1 cellular context compared by ENCODE assay signal in the genomic region with DNA sequence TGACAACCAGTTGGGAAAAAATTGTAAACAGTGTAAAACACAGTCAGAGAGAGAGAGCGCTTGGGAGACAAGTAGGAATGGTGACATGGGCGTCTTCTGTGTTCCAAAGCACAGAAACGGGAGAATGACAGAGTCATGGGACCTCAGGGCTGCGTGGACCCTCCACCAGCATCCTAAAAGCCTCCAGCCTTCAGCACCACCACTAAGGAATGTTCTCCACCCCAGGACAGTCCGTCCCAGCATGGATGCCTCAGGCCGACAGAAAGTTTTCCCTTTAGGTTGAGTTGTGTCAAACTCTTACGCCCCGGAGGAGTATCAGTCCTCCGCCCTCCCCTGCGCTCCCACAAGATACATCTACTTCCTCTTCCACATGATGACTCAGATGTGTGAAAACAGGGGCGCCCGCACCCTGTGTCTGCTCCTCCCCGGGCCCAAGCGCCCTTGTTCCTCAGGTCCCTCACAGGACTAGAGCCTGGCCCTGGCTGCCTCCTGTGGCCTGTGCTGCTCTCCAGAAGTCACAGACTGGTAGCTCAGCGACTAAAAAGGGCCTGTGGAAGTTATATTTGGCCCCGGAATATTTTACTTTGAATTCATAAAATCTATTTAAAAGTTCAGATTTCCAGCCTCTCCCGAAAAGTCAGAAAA.
TF ChIP-seq lines count a peak whose summit lies in the region.

No MANE protein-coding gene starts in this region.

TF ChIP-seq in K562, 482 proteins besides CTCF, POLR2A, EP300 and RAD21 (continued from another document and continues in another):
- TF ChIP-seq, protein P1, sequence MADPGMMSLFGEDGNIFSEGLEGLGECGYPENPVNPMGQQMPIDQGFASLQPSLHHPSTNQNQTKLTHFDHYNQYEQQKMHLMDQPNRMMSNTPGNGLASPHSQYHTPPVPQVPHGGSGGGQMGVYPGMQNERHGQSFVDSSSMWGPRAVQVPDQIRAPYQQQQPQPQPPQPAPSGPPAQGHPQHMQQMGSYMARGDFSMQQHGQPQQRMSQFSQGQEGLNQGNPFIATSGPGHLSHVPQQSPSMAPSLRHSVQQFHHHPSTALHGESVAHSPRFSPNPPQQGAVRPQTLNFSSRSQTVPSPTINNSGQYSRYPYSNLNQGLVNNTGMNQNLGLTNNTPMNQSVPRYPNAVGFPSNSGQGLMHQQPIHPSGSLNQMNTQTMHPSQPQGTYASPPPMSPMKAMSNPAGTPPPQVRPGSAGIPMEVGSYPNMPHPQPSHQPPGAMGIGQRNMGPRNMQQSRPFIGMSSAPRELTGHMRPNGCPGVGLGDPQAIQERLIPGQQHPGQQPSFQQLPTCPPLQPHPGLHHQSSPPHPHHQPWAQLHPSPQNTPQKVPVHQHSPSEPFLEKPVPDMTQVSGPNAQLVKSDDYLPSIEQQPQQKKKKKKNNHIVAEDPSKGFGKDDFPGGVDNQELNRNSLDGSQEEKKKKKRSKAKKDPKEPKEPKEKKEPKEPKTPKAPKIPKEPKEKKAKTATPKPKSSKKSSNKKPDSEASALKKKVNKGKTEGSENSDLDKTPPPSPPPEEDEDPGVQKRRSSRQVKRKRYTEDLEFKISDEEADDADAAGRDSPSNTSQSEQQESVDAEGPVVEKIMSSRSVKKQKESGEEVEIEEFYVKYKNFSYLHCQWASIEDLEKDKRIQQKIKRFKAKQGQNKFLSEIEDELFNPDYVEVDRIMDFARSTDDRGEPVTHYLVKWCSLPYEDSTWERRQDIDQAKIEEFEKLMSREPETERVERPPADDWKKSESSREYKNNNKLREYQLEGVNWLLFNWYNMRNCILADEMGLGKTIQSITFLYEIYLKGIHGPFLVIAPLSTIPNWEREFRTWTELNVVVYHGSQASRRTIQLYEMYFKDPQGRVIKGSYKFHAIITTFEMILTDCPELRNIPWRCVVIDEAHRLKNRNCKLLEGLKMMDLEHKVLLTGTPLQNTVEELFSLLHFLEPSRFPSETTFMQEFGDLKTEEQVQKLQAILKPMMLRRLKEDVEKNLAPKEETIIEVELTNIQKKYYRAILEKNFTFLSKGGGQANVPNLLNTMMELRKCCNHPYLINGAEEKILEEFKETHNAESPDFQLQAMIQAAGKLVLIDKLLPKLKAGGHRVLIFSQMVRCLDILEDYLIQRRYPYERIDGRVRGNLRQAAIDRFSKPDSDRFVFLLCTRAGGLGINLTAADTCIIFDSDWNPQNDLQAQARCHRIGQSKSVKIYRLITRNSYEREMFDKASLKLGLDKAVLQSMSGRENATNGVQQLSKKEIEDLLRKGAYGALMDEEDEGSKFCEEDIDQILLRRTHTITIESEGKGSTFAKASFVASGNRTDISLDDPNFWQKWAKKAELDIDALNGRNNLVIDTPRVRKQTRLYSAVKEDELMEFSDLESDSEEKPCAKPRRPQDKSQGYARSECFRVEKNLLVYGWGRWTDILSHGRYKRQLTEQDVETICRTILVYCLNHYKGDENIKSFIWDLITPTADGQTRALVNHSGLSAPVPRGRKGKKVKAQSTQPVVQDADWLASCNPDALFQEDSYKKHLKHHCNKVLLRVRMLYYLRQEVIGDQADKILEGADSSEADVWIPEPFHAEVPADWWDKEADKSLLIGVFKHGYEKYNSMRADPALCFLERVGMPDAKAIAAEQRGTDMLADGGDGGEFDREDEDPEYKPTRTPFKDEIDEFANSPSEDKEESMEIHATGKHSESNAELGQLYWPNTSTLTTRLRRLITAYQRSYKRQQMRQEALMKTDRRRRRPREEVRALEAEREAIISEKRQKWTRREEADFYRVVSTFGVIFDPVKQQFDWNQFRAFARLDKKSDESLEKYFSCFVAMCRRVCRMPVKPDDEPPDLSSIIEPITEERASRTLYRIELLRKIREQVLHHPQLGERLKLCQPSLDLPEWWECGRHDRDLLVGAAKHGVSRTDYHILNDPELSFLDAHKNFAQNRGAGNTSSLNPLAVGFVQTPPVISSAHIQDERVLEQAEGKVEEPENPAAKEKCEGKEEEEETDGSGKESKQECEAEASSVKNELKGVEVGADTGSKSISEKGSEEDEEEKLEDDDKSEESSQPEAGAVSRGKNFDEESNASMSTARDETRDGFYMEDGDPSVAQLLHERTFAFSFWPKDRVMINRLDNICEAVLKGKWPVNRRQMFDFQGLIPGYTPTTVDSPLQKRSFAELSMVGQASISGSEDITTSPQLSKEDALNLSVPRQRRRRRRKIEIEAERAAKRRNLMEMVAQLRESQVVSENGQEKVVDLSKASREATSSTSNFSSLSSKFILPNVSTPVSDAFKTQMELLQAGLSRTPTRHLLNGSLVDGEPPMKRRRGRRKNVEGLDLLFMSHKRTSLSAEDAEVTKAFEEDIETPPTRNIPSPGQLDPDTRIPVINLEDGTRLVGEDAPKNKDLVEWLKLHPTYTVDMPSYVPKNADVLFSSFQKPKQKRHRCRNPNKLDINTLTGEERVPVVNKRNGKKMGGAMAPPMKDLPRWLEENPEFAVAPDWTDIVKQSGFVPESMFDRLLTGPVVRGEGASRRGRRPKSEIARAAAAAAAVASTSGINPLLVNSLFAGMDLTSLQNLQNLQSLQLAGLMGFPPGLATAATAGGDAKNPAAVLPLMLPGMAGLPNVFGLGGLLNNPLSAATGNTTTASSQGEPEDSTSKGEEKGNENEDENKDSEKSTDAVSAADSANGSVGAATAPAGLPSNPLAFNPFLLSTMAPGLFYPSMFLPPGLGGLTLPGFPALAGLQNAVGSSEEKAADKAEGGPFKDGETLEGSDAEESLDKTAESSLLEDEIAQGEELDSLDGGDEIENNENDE (IDR thresholded peaks at IDR 0.05; ENCODE audit: low read depth, low read length): no peak
- TF ChIP-seq ZNF3 (CRISPR knock-in tag; IDR thresholded peaks at IDR 0.05) (no peak), FOXK1 (CRISPR knock-in tag; IDR thresholded peaks at IDR 0.05; ENCODE audit: borderline replicate concordance) (no peak), DPF2 (IDR thresholded peaks at IDR 0.05) (peak; percentile 73), ZNF436 (CRISPR knock-in tag; IDR thresholded peaks at IDR 0.05) (no peak), YY1 (IDR thresholded peaks at IDR 0.05; ENCODE audit: borderline replicate concordance in 1 of 3, control insufficient read depth in 1 of 3, extremely low read depth in 1 of 3, insufficient read depth in 3 of 3, insufficient read length in 1 of 3, insufficient replicate concordance in 2 of 3, low read depth in 1 of 3, low read length in 2 of 3) (peak in 2 of 3 experiments; percentile 17 to 55), ESRRB (CRISPR knock-in tag; IDR thresholded peaks at IDR 0.05; ENCODE audit: borderline replicate concordance) (no peak), KDM5B (IDR thresholded peaks at IDR 0.05; ENCODE audit: insufficient replicate concordance, low read depth, low read length) (peak; percentile 30), NCOR1 (IDR thresholded peaks at IDR 0.05) (no peak), NUFIP1 (IDR thresholded peaks at IDR 0.05; ENCODE audit: partially characterized antibody) (no peak), ELF1 (tag; IDR thresholded peaks at IDR 0.05) (peak; percentile 40; the same call in 1 of the 2 replicates), CREM (IDR thresholded peaks at IDR 0.05; ENCODE audit: low read depth) (peak; percentile 42; the same call in 1 of the 2 replicates), GABPB1 (CRISPR knock-in tag; IDR thresholded peaks at IDR 0.05) (peak; percentile 45; the same call in 1 of the 2 replicates), ZNF830 (CRISPR knock-in tag; IDR thresholded peaks at IDR 0.05) (no peak), HSF4 (CRISPR knock-in tag; IDR thresholded peaks at IDR 0.05; ENCODE audit: borderline replicate concordance) (no peak), MTA3 (IDR thresholded peaks at IDR 0.05; ENCODE audit: borderline replicate concordance) (no peak; the same call in 1 of the 2 replicates), ZNF134 (CRISPR knock-in tag; conservative IDR thresholded peaks at IDR 0.05) (no peak), BACH1 (tag; IDR thresholded peaks at IDR 0.05) (peak; percentile 71), SMARCC2 (IDR thresholded peaks at IDR 0.05; ENCODE audit: low read depth) (peak; percentile 78), SPI1 (IDR thresholded peaks at IDR 0.05; ENCODE audit: borderline replicate concordance, low read depth, low read length) (peak; percentile 71), CREBBP (IDR thresholded peaks at IDR 0.05; ENCODE audit: low read depth, low read length) (no peak), CTBP1 (IDR thresholded peaks at IDR 0.05; ENCODE audit: borderline replicate concordance) (peak; percentile 30; the same call in 1 of the 2 replicates), NBN (IDR thresholded peaks at IDR 0.05; ENCODE audit: low read depth) (no peak), ZFP1 (CRISPR knock-in tag; IDR thresholded peaks at IDR 0.05) (no peak), HDAC8 (tag; IDR thresholded peaks at IDR 0.05) (no peak), ZNF445 (CRISPR knock-in tag; IDR thresholded peaks at IDR 0.05; ENCODE audit: low read depth) (no peak), U2AF2 (optimal IDR thresholded peaks at IDR 0.05; ENCODE audit: low read depth, low read length) (no peak), SMARCE1 (IDR thresholded peaks at IDR 0.05) (peak; percentile 90), ZNF174 (CRISPR knock-in tag; IDR thresholded peaks at IDR 0.05) (no peak), FOXA1 (IDR thresholded peaks at IDR 0.05; ENCODE audit: borderline replicate concordance) (no peak), ZNF707 (CRISPR knock-in tag; conservative IDR thresholded peaks at IDR 0.05) (no peak), ARID1B (IDR thresholded peaks at IDR 0.05) (peak; percentile 65; the same call in 1 of the 2 replicates)
- TF ChIP-seq, protein P2, sequence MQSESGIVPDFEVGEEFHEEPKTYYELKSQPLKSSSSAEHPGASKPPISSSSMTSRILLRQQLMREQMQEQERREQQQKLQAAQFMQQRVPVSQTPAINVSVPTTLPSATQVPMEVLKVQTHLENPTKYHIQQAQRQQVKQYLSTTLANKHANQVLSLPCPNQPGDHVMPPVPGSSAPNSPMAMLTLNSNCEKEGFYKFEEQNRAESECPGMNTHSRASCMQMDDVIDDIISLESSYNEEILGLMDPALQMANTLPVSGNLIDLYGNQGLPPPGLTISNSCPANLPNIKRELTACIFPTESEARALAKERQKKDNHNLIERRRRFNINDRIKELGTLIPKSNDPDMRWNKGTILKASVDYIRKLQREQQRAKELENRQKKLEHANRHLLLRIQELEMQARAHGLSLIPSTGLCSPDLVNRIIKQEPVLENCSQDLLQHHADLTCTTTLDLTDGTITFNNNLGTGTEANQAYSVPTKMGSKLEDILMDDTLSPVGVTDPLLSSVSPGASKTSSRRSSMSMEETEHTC (IDR thresholded peaks at IDR 0.05): no peak
- TF ChIP-seq, protein P3, sequence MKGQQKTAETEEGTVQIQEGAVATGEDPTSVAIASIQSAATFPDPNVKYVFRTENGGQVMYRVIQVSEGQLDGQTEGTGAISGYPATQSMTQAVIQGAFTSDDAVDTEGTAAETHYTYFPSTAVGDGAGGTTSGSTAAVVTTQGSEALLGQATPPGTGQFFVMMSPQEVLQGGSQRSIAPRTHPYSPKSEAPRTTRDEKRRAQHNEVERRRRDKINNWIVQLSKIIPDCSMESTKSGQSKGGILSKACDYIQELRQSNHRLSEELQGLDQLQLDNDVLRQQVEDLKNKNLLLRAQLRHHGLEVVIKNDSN (CRISPR knock-in tag; IDR thresholded peaks at IDR 0.05): peak; percentile 32; the same call in 1 of the 2 replicates
- TF ChIP-seq, protein P4, sequence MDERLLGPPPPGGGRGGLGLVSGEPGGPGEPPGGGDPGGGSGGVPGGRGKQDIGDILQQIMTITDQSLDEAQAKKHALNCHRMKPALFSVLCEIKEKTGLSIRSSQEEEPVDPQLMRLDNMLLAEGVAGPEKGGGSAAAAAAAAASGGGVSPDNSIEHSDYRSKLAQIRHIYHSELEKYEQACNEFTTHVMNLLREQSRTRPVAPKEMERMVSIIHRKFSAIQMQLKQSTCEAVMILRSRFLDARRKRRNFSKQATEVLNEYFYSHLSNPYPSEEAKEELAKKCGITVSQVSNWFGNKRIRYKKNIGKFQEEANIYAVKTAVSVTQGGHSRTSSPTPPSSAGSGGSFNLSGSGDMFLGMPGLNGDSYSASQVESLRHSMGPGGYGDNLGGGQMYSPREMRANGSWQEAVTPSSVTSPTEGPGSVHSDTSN (CRISPR knock-in tag; IDR thresholded peaks at IDR 0.05; ENCODE audit: low read depth): no peak
- TF ChIP-seq, protein P4 (tag; conservative IDR thresholded peaks at IDR 0.05; ENCODE audit: low read depth): no peak
